ENCODE assay signal across 1 cellular context in genomic region chr7:1536768-1537630, GRCh38.
A peak's percentile ranks its signal among the peaks of the same experiment; 100 is the strongest.
TF ChIP-seq lines count a peak whose summit lies in the region.

No MANE protein-coding gene starts in this region.

TF ChIP-seq in HEK293, 187 proteins besides CTCF, POLR2A, EP300 and RAD21 (continued from another document):
- TF ChIP-seq, protein P1, sequence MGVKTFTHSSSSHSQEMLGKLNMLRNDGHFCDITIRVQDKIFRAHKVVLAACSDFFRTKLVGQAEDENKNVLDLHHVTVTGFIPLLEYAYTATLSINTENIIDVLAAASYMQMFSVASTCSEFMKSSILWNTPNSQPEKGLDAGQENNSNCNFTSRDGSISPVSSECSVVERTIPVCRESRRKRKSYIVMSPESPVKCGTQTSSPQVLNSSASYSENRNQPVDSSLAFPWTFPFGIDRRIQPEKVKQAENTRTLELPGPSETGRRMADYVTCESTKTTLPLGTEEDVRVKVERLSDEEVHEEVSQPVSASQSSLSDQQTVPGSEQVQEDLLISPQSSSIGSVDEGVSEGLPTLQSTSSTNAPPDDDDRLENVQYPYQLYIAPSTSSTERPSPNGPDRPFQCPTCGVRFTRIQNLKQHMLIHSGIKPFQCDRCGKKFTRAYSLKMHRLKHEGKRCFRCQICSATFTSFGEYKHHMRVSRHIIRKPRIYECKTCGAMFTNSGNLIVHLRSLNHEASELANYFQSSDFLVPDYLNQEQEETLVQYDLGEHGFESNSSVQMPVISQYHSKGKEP (tag by site-specific recombination; IDR thresholded peaks at IDR 0.05): no peak
- TF ChIP-seq ZFHX2 (tag by site-specific recombination; conservative IDR thresholded peaks at IDR 0.05) (peak; percentile 86), ZSCAN23 (tag by site-specific recombination; IDR thresholded peaks at IDR 0.05) (0 out of 2 replicates have a peak, but pooled peaks have one; percentile 39), GLI2 (tag by site-specific recombination; IDR thresholded peaks at IDR 0.05; ENCODE audit: borderline replicate concordance, low read depth) (no peak), ZNF274 (IDR thresholded peaks at IDR 0.05; ENCODE audit: low read length) (no peak), ZNF274 (tag by site-specific recombination; IDR thresholded peaks at IDR 0.05; ENCODE audit: borderline replicate concordance) (no peak), ZSCAN4 (tag by site-specific recombination; IDR thresholded peaks at IDR 0.05) (no peak), PRDM1 (tag by site-specific recombination; IDR thresholded peaks at IDR 0.05) (no peak), ZNF549 (tag by site-specific recombination; IDR thresholded peaks at IDR 0.05) (no peak), ZNF530 (tag by site-specific recombination; IDR thresholded peaks at IDR 0.05; ENCODE audit: low read depth) (no peak), HOXC10 (CRISPR knock-in tag; IDR thresholded peaks at IDR 0.05) (no peak), ZNF561 (tag by site-specific recombination; IDR thresholded peaks at IDR 0.05; ENCODE audit: borderline replicate concordance) (no peak), ZNF223 (tag by site-specific recombination; IDR thresholded peaks at IDR 0.05) (no peak), ZBTB49 (tag by site-specific recombination; IDR thresholded peaks at IDR 0.05; ENCODE audit: low read depth) (no peak), GLIS2 (tag by site-specific recombination; IDR thresholded peaks at IDR 0.05) (peak; percentile 81), ZNF24 (tag by site-specific recombination; IDR thresholded peaks at IDR 0.05) (peak; percentile 27; the same call in 1 of the 2 replicates), ZNF112 (tag by site-specific recombination; IDR thresholded peaks at IDR 0.05) (no peak), ZNF529 (tag by site-specific recombination; IDR thresholded peaks at IDR 0.05; ENCODE audit: insufficient replicate concordance) (no peak), ZNF335 (tag by site-specific recombination; conservative IDR thresholded peaks at IDR 0.05) (peak; percentile 94), ZBTB1 (tag by site-specific recombination; IDR thresholded peaks at IDR 0.05) (no peak), ZNF324 (tag by site-specific recombination; IDR thresholded peaks at IDR 0.05) (peak; percentile 57; the same call in 1 of the 2 replicates), ZNF114 (tag by site-specific recombination; IDR thresholded peaks at IDR 0.05) (no peak), ZNF670 (tag by site-specific recombination; IDR thresholded peaks at IDR 0.05; ENCODE audit: low read depth) (no peak), KLF1 (tag by site-specific recombination; IDR thresholded peaks at IDR 0.05) (peak; percentile 52; the same call in 1 of the 2 replicates), GLIS1 (tag by site-specific recombination; IDR thresholded peaks at IDR 0.05) (peak; percentile 98), ZNF571 (tag by site-specific recombination; IDR thresholded peaks at IDR 0.05) (no peak), ZIC2 (tag by site-specific recombination; IDR thresholded peaks at IDR 0.05) (peak; percentile 78), ZNF629 (tag by site-specific recombination; IDR thresholded peaks at IDR 0.05) (peak; percentile 89), ZNF777 (tag by site-specific recombination; IDR thresholded peaks at IDR 0.05; ENCODE audit: borderline replicate concordance) (no peak), ZNF155 (tag by site-specific recombination; IDR thresholded peaks at IDR 0.05) (no peak), ZNF830 (tag by site-specific recombination; IDR thresholded peaks at IDR 0.05; ENCODE audit: low read depth) (no peak), ZNF175 (tag by site-specific recombination; IDR thresholded peaks at IDR 0.05) (no peak), ZNF221 (tag by site-specific recombination; IDR thresholded peaks at IDR 0.05; ENCODE audit: borderline replicate concordance) (no peak), ZNF341 (tag by site-specific recombination; IDR thresholded peaks at IDR 0.05; ENCODE audit: low read depth) (no peak; the same call in 1 of the 2 replicates), ZNF548 (tag by site-specific recombination; IDR thresholded peaks at IDR 0.05) (no peak), OVOL3 (tag by site-specific recombination; IDR thresholded peaks at IDR 0.05) (no peak), ZBTB48 (tag by site-specific recombination; IDR thresholded peaks at IDR 0.05) (no peak), ZNF280C (tag by site-specific recombination; IDR thresholded peaks at IDR 0.05) (no peak), KLF16 (tag by site-specific recombination; IDR thresholded peaks at IDR 0.05) (no peak), ZNF132 (tag by site-specific recombination; IDR thresholded peaks at IDR 0.05; ENCODE audit: borderline replicate concordance) (no peak), HOXD13 (CRISPR knock-in tag; IDR thresholded peaks at IDR 0.05; ENCODE audit: borderline replicate concordance) (no peak), ZNF585B (tag by site-specific recombination; IDR thresholded peaks at IDR 0.05) (no peak)
- TF ChIP-seq, protein P2, sequence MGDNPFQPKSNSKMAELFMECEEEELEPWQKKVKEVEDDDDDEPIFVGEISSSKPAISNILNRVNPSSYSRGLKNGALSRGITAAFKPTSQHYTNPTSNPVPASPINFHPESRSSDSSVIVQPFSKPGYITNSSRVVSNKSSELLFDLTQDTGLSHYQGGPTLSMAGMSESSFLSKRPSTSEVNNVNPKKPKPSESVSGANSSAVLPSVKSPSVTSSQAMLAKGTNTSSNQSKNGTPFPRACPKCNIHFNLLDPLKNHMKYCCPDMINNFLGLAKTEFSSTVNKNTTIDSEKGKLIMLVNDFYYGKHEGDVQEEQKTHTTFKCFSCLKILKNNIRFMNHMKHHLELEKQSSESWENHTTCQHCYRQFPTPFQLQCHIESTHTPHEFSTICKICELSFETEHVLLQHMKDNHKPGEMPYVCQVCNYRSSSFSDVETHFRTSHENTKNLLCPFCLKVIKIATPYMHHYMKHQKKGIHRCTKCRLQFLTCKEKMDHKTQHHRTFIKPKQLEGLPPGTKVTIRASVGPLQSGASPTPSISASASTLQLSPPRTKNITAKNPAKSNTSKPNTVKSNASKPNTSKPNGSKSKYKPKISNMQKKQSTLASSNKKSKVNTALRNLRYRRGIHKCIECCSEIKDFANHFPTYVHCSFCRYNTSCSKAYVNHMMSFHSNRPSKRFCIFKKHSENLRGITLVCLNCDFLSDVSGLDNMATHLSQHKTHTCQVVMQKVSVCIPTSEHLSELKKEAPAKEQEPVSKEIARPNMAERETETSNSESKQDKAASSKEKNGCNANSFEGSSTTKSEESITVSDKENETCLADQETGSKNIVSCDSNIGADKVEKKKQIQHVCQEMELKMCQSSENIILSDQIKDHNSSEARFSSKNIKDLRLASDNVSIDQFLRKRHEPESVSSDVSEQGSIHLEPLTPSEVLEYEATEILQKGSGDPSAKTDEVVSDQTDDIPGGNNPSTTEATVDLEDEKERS (tag by site-specific recombination; IDR thresholded peaks at IDR 0.05): no peak
- TF ChIP-seq, protein P3, sequence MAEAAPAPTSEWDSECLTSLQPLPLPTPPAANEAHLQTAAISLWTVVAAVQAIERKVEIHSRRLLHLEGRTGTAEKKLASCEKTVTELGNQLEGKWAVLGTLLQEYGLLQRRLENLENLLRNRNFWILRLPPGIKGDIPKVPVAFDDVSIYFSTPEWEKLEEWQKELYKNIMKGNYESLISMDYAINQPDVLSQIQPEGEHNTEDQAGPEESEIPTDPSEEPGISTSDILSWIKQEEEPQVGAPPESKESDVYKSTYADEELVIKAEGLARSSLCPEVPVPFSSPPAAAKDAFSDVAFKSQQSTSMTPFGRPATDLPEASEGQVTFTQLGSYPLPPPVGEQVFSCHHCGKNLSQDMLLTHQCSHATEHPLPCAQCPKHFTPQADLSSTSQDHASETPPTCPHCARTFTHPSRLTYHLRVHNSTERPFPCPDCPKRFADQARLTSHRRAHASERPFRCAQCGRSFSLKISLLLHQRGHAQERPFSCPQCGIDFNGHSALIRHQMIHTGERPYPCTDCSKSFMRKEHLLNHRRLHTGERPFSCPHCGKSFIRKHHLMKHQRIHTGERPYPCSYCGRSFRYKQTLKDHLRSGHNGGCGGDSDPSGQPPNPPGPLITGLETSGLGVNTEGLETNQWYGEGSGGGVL (tag by site-specific recombination; IDR thresholded peaks at IDR 0.05): 0 out of 2 replicates have a peak, but pooled peaks have one; percentile 33
- TF ChIP-seq, protein P4, sequence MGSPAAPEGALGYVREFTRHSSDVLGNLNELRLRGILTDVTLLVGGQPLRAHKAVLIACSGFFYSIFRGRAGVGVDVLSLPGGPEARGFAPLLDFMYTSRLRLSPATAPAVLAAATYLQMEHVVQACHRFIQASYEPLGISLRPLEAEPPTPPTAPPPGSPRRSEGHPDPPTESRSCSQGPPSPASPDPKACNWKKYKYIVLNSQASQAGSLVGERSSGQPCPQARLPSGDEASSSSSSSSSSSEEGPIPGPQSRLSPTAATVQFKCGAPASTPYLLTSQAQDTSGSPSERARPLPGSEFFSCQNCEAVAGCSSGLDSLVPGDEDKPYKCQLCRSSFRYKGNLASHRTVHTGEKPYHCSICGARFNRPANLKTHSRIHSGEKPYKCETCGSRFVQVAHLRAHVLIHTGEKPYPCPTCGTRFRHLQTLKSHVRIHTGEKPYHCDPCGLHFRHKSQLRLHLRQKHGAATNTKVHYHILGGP (tag by site-specific recombination; IDR thresholded peaks at IDR 0.05): no peak
- TF ChIP-seq, protein P5, sequence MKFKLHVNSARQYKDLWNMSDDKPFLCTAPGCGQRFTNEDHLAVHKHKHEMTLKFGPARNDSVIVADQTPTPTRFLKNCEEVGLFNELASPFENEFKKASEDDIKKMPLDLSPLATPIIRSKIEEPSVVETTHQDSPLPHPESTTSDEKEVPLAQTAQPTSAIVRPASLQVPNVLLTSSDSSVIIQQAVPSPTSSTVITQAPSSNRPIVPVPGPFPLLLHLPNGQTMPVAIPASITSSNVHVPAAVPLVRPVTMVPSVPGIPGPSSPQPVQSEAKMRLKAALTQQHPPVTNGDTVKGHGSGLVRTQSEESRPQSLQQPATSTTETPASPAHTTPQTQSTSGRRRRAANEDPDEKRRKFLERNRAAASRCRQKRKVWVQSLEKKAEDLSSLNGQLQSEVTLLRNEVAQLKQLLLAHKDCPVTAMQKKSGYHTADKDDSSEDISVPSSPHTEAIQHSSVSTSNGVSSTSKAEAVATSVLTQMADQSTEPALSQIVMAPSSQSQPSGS (tag by site-specific recombination; IDR thresholded peaks at IDR 0.05; ENCODE audit: low read depth): peak; percentile 57; the same call in 1 of the 2 replicates
- TF ChIP-seq, protein P6, sequence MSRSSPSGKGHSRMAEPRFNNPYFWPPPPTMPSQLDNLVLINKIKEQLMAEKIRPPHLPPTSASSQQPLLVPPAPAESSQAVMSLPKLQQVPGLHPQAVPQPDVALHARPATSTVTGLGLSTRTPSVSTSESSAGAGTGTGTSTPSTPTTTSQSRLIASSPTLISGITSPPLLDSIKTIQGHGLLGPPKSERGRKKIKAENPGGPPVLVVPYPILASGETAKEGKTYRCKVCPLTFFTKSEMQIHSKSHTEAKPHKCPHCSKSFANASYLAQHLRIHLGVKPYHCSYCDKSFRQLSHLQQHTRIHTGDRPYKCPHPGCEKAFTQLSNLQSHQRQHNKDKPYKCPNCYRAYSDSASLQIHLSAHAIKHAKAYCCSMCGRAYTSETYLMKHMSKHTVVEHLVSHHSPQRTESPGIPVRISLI (tag by site-specific recombination; IDR thresholded peaks at IDR 0.05): no peak
- TF ChIP-seq, protein P7, sequence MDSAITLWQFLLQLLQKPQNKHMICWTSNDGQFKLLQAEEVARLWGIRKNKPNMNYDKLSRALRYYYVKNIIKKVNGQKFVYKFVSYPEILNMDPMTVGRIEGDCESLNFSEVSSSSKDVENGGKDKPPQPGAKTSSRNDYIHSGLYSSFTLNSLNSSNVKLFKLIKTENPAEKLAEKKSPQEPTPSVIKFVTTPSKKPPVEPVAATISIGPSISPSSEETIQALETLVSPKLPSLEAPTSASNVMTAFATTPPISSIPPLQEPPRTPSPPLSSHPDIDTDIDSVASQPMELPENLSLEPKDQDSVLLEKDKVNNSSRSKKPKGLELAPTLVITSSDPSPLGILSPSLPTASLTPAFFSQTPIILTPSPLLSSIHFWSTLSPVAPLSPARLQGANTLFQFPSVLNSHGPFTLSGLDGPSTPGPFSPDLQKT (IDR thresholded peaks at IDR 0.05; ENCODE audit: borderline replicate concordance, low read depth, low read length): no peak
